ENCODE assay signal across 8 cellular contexts in the genomic region with DNA sequence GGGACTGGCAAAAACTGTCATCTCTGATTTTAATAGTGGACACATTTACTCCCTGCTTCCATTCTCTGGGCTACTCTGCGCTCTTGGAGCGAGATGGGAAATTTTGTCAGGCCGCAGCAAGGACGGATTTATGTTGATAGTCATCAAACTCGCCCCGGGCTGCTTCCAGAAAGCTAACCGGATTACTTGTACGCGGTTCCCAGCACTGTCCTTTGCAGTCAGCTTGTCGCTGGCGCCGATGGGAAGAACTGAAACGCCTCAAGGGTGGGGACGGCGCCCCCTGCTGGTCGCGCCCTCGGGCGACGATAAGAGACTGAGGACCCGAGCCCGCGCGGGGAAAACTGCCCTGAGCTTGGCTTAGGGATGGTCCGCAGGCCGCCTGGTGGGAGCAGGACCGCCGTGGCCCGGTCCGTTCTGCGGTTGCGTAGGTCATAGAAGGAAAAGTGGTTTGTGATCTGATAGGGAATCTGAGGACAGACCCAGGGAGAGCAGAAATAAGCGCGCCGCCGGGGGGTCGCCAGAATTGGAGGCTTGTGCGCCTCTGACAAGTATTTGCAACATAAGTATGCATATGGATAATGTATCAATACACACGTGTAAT. TPM values are rescaled to one million over a fixed set of nuclear protein-coding genes. Genes with fewer than 3 reads are reported as not detected.
DNase-seq lines count a peak whose midpoint lies in the region; ATAC-seq lines count a peak whose summit lies in the region.

No MANE protein-coding gene starts in this region.

- CTCF ChIA-PET in activated CD8-positive, alpha-beta T cell treated with anti-CD3 and anti-CD28 coated beads, Interleukin-2, amount 10 ng/mL, durations not matched to agents 7 days and 5 days (lab: Charles Lee), result interaction anchor here (0.6 to 6.3 kb wide), 28 partner anchors 18 to 545 kb away, joined by 3 to 298 read pairs (median 4); partner anchors contain the start of gene BTN2A2

- H3K27me3 Mint-ChIP-seq in activated CD8-positive, alpha-beta T cell treated with anti-CD3 and anti-CD28 coated beads, Interleukin-2, amount 10 ng/mL, durations not matched to agents 7 days and 5 days (ENCODE audit: low read depth), result peaks cover 25% of the 10 kb centered on the region
- H3K27me3 Mint-ChIP-seq in effector memory CD8-positive, alpha-beta T cell, result peaks cover 12 to 35% of the 10 kb centered on the region in 2 donors
- H3K27me3 Mint-ChIP-seq in memory B cell, result peaks cover 11% of the 10 kb centered on the region

- H3K4me1 Mint-ChIP-seq in activated CD8-positive, alpha-beta T cell treated with anti-CD3 and anti-CD28 coated beads, Interleukin-2, amount 10 ng/mL, durations not matched to agents 7 days and 5 days (ENCODE audit: low read depth), result peaks cover 31% of the 10 kb centered on the region
- peaks cover 7 to 9% of the 10 kb centered on the region in 2 donors for H3K4me1 Mint-ChIP-seq in effector memory CD8-positive, alpha-beta T cell (ENCODE audit: low read depth in 2 of 2)
- peaks cover 18% of the 10 kb centered on the region for H3K4me1 Mint-ChIP-seq in memory B cell

- no peak overlapping the region for H3K4me3 Mint-ChIP-seq in activated CD8-positive, alpha-beta T cell treated with anti-CD3 and anti-CD28 coated beads, Interleukin-2, amount 10 ng/mL, durations not matched to agents 7 days and 5 days
- no peak overlapping the region for H3K4me3 Mint-ChIP-seq in effector memory CD8-positive, alpha-beta T cell
- no peak overlapping the region for H3K4me3 Mint-ChIP-seq in memory B cell

- DNase-seq in CD1c-positive myeloid dendritic cell (ENCODE audit: extremely low spot score), result peak; percentile 93
- peak; percentile 81 for DNase-seq in HS-27A (ENCODE audit: low read depth)
- peak; percentile 92 for DNase-seq in NCI-H82 treated with DMSO at 0.1 percent for 48 hours (lab: John Stamatoyannopoulos, UW; ENCODE audit: unreplicated experiment)
- DNase-seq in activated CD8-positive, alpha-beta T cell treated with anti-CD3 and anti-CD28 coated beads, Interleukin-2, amount 10 ng/mL, durations not matched to agents 7 days and 5 days, result peak; percentile 91
- DNase-seq in effector memory CD8-positive, alpha-beta T cell, result peak; percentile 78 to 80 (median 79)
- DNase-seq in memory B cell (ENCODE audit: low spot score in 2 of 2), result peak; percentile 79 to 86
- peak; percentile 72 to 85 (median 78) for DNase-seq in stimulated activated CD4-positive, alpha-beta T cell treated with anti-CD3 and anti-CD28 coated beads, TNF-alpha, amount 100 ng/mL, for 4 hours (ENCODE audit: low read depth in 3 of 3)

- peaks cover 18% of the 10 kb centered on the region for H3K36me3 Mint-ChIP-seq in activated CD8-positive, alpha-beta T cell treated with anti-CD3 and anti-CD28 coated beads, Interleukin-2, amount 10 ng/mL, durations not matched to agents 7 days and 5 days (ENCODE audit: low read depth)
- H3K36me3 Mint-ChIP-seq in effector memory CD8-positive, alpha-beta T cell (ENCODE audit: insufficient read depth), result peaks cover 17% of the 10 kb centered on the region
- H3K36me3 Mint-ChIP-seq in memory B cell, result peaks cover 8% of the 10 kb centered on the region

- POLR2A ChIA-PET in activated CD8-positive, alpha-beta T cell treated with anti-CD3 and anti-CD28 coated beads, Interleukin-2, amount 10 ng/mL, durations not matched to agents 7 days and 5 days (lab: Charles Lee), result interaction anchor here (0.7 to 1.4 kb wide), 5 partner anchors 26 to 437 kb away, joined by 3 to 5 read pairs (median 3); a partner anchor contains a TSS

- ATAC-seq in GM19397 (IDR thresholded peaks at IDR 0.05; ENCODE audit: unreplicated experiment) (peak; percentile 54), memory B cell (ENCODE audit: low read depth) (peak; percentile 44)
- ATAC-seq in activated CD8-positive, alpha-beta T cell treated with anti-CD3 and anti-CD28 coated beads, Interleukin-2, amount 10 ng/mL, durations not matched to agents 7 days and 5 days, result peak; percentile 72
- ATAC-seq in effector memory CD8-positive, alpha-beta T cell (replicated peaks), result peak; percentile 46

- H3K9me3 Mint-ChIP-seq in activated CD8-positive, alpha-beta T cell treated with anti-CD3 and anti-CD28 coated beads, Interleukin-2, amount 10 ng/mL, durations not matched to agents 7 days and 5 days (ENCODE audit: insufficient read depth), result no peaks in the 10 kb centered on the region
- no peaks in the 10 kb centered on the region for H3K9me3 Mint-ChIP-seq in effector memory CD8-positive, alpha-beta T cell
- no peaks in the 10 kb centered on the region for H3K9me3 Mint-ChIP-seq in memory B cell

- H3K27ac Mint-ChIP-seq in activated CD8-positive, alpha-beta T cell treated with anti-CD3 and anti-CD28 coated beads, Interleukin-2, amount 10 ng/mL, durations not matched to agents 7 days and 5 days, result no peak overlapping the region
- no peak overlapping the region for H3K27ac Mint-ChIP-seq in effector memory CD8-positive, alpha-beta T cell
- no peak overlapping the region for H3K27ac Mint-ChIP-seq in memory B cell

RNA-seq across cellular contexts. Expression of gene ABT1, which starts 1.0 kb away (rescaled TPM):
- 10 to 100 TPM; 25.0 to 25.3 TPM for total RNA-seq in activated CD8-positive, alpha-beta T cell treated with anti-CD3 and anti-CD28 coated beads, Interleukin-2, amount 10 ng/mL, durations not matched to agents 7 days and 5 days

RNA-seq across cellular contexts. Expression of gene HMGN4, which starts 57.6 kb away (rescaled TPM):
- 10 to 100 TPM; 80.8 to 84.9 TPM for total RNA-seq in activated CD8-positive, alpha-beta T cell treated with anti-CD3 and anti-CD28 coated beads, Interleukin-2, amount 10 ng/mL, durations not matched to agents 7 days and 5 days

Comparison
In these comparisons a context has a peak if more than half of its experiments do, and no peak if none do; other contexts are left out.
1. Peak in every context shown above with its lines: DNase-seq and ATAC-seq.